In the genomic region with DNA sequence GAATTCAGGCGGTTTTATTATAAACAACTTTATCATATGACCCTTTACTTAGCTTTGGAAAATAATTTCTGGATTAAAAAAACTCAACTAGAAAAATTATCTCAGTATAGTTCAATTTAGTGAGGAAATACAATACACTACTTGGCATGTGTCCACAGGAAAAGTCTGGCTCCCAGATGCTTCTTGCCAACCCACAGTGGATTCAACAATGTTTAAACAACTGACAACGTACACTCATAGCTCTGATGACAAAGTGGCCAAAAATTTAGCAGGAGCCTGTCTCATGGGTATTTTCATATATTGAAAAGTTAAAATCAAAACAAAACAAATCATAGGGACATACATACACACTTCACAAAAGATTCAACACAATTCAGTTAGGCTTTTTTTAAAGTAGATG, we compare ENCODE assay signal across 10 cellular contexts.
DNase-seq lines count a peak whose midpoint lies in the region; TF ChIP-seq lines count a peak whose summit lies in the region.
"Had no signal": no experiment of that assay in that cellular context is flagged by ENCODE, and none has a peak within 500 bp of the region (broad histone marks: within the 10 kb centered on the region; RNA-seq: fewer than 3 reads in every experiment).

No MANE protein-coding gene starts in this region.

- H3K27me3 ChIP-seq in suprapubic skin: no peaks in the 10 kb centered on the region
- H3K27me3 ChIP-seq in thyroid gland: no peaks in the 10 kb centered on the region

- peak; percentile 84 for DNase-seq in DMS 273 treated with DMSO at 0.1 percent for 48 hours (lab: John Stamatoyannopoulos, UW)
- DNase-seq in NCI-H1694 (lab: John Stamatoyannopoulos, UW): peak; percentile 91
- peak; percentile 94 for DNase-seq in astrocyte of the spinal cord (ENCODE audit: low read depth, low spot score)
- peak; percentile 95 to 96 for DNase-seq in lung microvascular endothelial cell (ENCODE audit: low read depth in 2 of 2)
- DNase-seq in suprapubic skin (ENCODE audit: low spot score in 2 of 2): no peak
- no peak for DNase-seq in NK-92 (lab: John Stamatoyannopoulos, UW; ENCODE audit: unreplicated experiment)
- no peak for DNase-seq in NCI-H1436 (lab: John Stamatoyannopoulos, UW)
- no peak for DNase-seq in thyroid gland
- DNase-seq: activated CD4-positive, alpha-beta T cell treated with anti-CD3 and anti-CD28 coated beads for 48 hours; mesendoderm had no signal

- peaks cover 2% of the 10 kb centered on the region for H3K4me1 ChIP-seq in suprapubic skin
- H3K4me1 ChIP-seq in thyroid gland: no peaks in the 10 kb centered on the region

- H3K9me3 ChIP-seq in suprapubic skin: no peaks in the 10 kb centered on the region
- H3K9me3 ChIP-seq in thyroid gland: no peaks in the 10 kb centered on the region

- H3K36me3 ChIP-seq in suprapubic skin (no peaks in the 10 kb centered on the region), thyroid gland (no peaks in the 10 kb centered on the region)

- in situ Hi-C loops in astrocyte of the spinal cord (cut with HindIII; ENCODE audit: low sequenced_read_pairs): no loop called here

- no peak overlapping the region for H3K27ac ChIP-seq in suprapubic skin
- no peak overlapping the region for H3K27ac ChIP-seq in thyroid gland

- no peak overlapping the region for H3K4me3 ChIP-seq in astrocyte of the spinal cord (ENCODE audit: low read depth, low read length)
- H3K4me3 ChIP-seq in suprapubic skin: no peak overlapping the region
- H3K4me3 ChIP-seq in thyroid gland (replicated peaks in 1 of 3): no peak overlapping the region

- TF ChIP-seq POLR2A in suprapubic skin (IDR thresholded peaks at IDR 0.05) (no peak), thyroid gland (IDR thresholded peaks at IDR 0.05) (no peak)

- TF ChIP-seq CTCF in astrocyte of the spinal cord (IDR thresholded peaks at IDR 0.05; ENCODE audit: low read depth, low read length) (no peak), suprapubic skin (IDR thresholded peaks at IDR 0.05) (no peak), thyroid gland (IDR thresholded peaks at IDR 0.05) (no peak)

- intact Hi-C loops in thyroid gland (cut with DNase I): no loop called here

- WGBS in suprapubic skin: 35% methylated on average over 2 of the region's 2 CpGs
- 35 to 54% methylated on average over 2 of the region's 2 CpGs for WGBS in thyroid gland, 2 donors

- no peak for TF ChIP-seq EP300 in suprapubic skin (IDR thresholded peaks at IDR 0.05)

Comparison
In these comparisons a context has a peak if more than half of its experiments do, and no peak if none do; other contexts are left out.
1. DNase-seq: peak in DMS 273 treated with DMSO at 0.1 percent for 48 hours (single experiment), NCI-H1694 (single experiment), astrocyte of the spinal cord (single experiment) and lung microvascular endothelial cell (2 of 2); none in suprapubic skin (0 of 2), NK-92 (single experiment), NCI-H1436 (single experiment) and thyroid gland (0 of 2).